Comparison of ENCODE assay signal across 12 cellular contexts in genomic region chr15:69082041-69082502, GRCh38.
DNase-seq lines count a peak whose midpoint lies in the region; ATAC-seq and TF ChIP-seq lines count a peak whose summit lies in the region.
"Had no signal": no experiment of that assay in that cellular context is flagged by ENCODE, and none has a peak within 500 bp of the region (broad histone marks: within the 10 kb centered on the region; RNA-seq: fewer than 3 reads in every experiment).

No MANE protein-coding gene starts in this region.

- H3K36me3 Mint-ChIP-seq in nephron (ENCODE audit: low read depth): no peaks in the 10 kb centered on the region
- no peaks in the 10 kb centered on the region for H3K36me3 Mint-ChIP-seq in activated CD4-positive, alpha-beta memory T cell treated with anti-CD3 and anti-CD28 coated beads, Interleukin-2, amount 10 ng/mL, durations not matched to agents 7 days and 5 days (ENCODE audit: low read depth)

- H3K4me3 Mint-ChIP-seq in nephron: peak overlapping the region in 2 of 3 experiments; percentile 9 to 25
- no peak overlapping the region for H3K4me3 Mint-ChIP-seq in activated CD4-positive, alpha-beta memory T cell treated with anti-CD3 and anti-CD28 coated beads, Interleukin-2, amount 10 ng/mL, durations not matched to agents 7 days and 5 days
- H3K4me3 Mint-ChIP-seq: stimulated activated naive CD8-positive, alpha-beta T cell treated with anti-CD3 and anti-CD28 coated beads, Interleukin-15, Interleukin-2, amounts not matched to agents 100 ng/mL and 50 ng/mL, for 24 hours had no signal

- TF ChIP-seq CTCF in fibroblast of lung (conservative IDR thresholded peaks at IDR 0.05 in 1 of 2, IDR thresholded peaks at IDR 0.05 in 1 of 2; ENCODE audit: low read depth in 1 of 2, low read length in 2 of 2): no peak
- no peak for TF ChIP-seq CTCF in nephron (IDR thresholded peaks at IDR 0.05; ENCODE audit: unreplicated experiment in 3 of 3)

- peaks cover 67% of the 10 kb centered on the region for H3K4me1 Mint-ChIP-seq in nephron
- peaks cover 36% of the 10 kb centered on the region for H3K4me1 Mint-ChIP-seq in activated CD4-positive, alpha-beta memory T cell treated with anti-CD3 and anti-CD28 coated beads, Interleukin-2, amount 10 ng/mL, durations not matched to agents 7 days and 5 days

- H3K4me2 ChIP-seq in fibroblast of lung (ENCODE audit: extremely low read depth, insufficient read depth, low read length): peak overlapping the region; percentile 40

- H3K9ac ChIP-seq in fibroblast of lung (ENCODE audit: insufficient read depth, low read length): no peak overlapping the region

- H3K9me3 ChIP-seq in fibroblast of lung (ENCODE audit: control insufficient read depth, insufficient read depth, low read depth, low read length): no peaks in the 10 kb centered on the region

- in situ Hi-C loops in G401 (cut with HindIII; ENCODE audit: low sequenced_read_pairs): no loop called here

- H4K20me1 ChIP-seq in fibroblast of lung (ENCODE audit: control insufficient read depth, extremely low read depth, insufficient read depth, low read length): no peaks in the 10 kb centered on the region

- POLR2A ChIA-PET in activated CD4-positive, alpha-beta memory T cell treated with anti-CD3 and anti-CD28 coated beads, Interleukin-2, amount 10 ng/mL, durations not matched to agents 7 days and 5 days (lab: Charles Lee): no interaction called here

- no peaks in the 10 kb centered on the region for H3K9me3 Mint-ChIP-seq in nephron
- H3K9me3 Mint-ChIP-seq in activated CD4-positive, alpha-beta memory T cell treated with anti-CD3 and anti-CD28 coated beads, Interleukin-2, amount 10 ng/mL, durations not matched to agents 7 days and 5 days: no peaks in the 10 kb centered on the region
- H3K9me3 Mint-ChIP-seq: stimulated activated naive CD8-positive, alpha-beta T cell treated with anti-CD3 and anti-CD28 coated beads, Interleukin-15, Interleukin-2, amounts not matched to agents 100 ng/mL and 50 ng/mL, for 24 hours had no signal

- no peaks in the 10 kb centered on the region for H3K36me3 ChIP-seq in fibroblast of lung (ENCODE audit: control insufficient read depth, insufficient read depth, low read length)

- H3K27ac ChIP-seq in fibroblast of lung (ENCODE audit: insufficient read depth, low read length): no peak overlapping the region
- H3K27ac ChIP-seq: VCaP had no signal

- peak overlapping the region; percentile 62 to 86 (median 86) for H3K27ac Mint-ChIP-seq in nephron
- no peak overlapping the region for H3K27ac Mint-ChIP-seq in activated CD4-positive, alpha-beta memory T cell treated with anti-CD3 and anti-CD28 coated beads, Interleukin-2, amount 10 ng/mL, durations not matched to agents 7 days and 5 days
- H3K27ac Mint-ChIP-seq: stimulated activated naive CD8-positive, alpha-beta T cell treated with anti-CD3 and anti-CD28 coated beads, Interleukin-15, Interleukin-2, amounts not matched to agents 100 ng/mL and 50 ng/mL, for 24 hours had no signal

- peak; percentile 85 for ATAC-seq in Right ventricle myocardium inferior
- ATAC-seq in HG02610 (IDR thresholded peaks at IDR 0.05; ENCODE audit: unreplicated experiment): no peak

- no peak overlapping the region for H3K4me3 ChIP-seq in fibroblast of lung (replicated peaks in 1 of 4; ENCODE audit: control extremely low read depth in 1 of 4, insufficient read depth in 1 of 4, low read depth in 3 of 4, low read length in 4 of 4)

- no peaks in the 10 kb centered on the region for H3K79me2 ChIP-seq in fibroblast of lung (ENCODE audit: control insufficient read depth, insufficient read depth, low read length)

- H3K27me3 Mint-ChIP-seq in nephron (ENCODE audit: low read depth): peaks cover 17% of the 10 kb centered on the region
- peaks cover 13% of the 10 kb centered on the region for H3K27me3 Mint-ChIP-seq in activated CD4-positive, alpha-beta memory T cell treated with anti-CD3 and anti-CD28 coated beads, Interleukin-2, amount 10 ng/mL, durations not matched to agents 7 days and 5 days

- CTCF ChIA-PET in activated CD4-positive, alpha-beta memory T cell treated with anti-CD3 and anti-CD28 coated beads, Interleukin-2, amount 10 ng/mL, durations not matched to agents 7 days and 5 days (lab: Charles Lee): interaction anchor here (0.6 kb wide), 1 partner anchor 144 kb away, joined by 3 read pairs; no protein-coding TSS in a partner anchor

- DNase-seq in Right ventricle myocardium inferior (ENCODE audit: missing footprints) (no peak), cardiac septum (ENCODE audit: low spot score) (no peak), fibroblast of lung (ENCODE audit: low read depth in 2 of 2) (peak; percentile 82 to 91), UCSD-AML1 (lab: John Stamatoyannopoulos, UW; ENCODE audit: unreplicated experiment) (no peak), G401 (ENCODE audit: low spot score) (no peak)
- DNase-seq in activated CD4-positive, alpha-beta memory T cell treated with anti-CD3 and anti-CD28 coated beads, Interleukin-2, amount 10 ng/mL, durations not matched to agents 7 days and 5 days: no peak
- DNase-seq: midbrain, NCI-H1048 had no signal

- H2AFZ ChIP-seq in fibroblast of lung (ENCODE audit: low read length): peak overlapping the region; percentile 19

- peaks cover 10% of the 10 kb centered on the region for H3K4me1 ChIP-seq in fibroblast of lung (ENCODE audit: control insufficient read depth, extremely low read depth, insufficient read depth, low read length)

- peaks cover 17% of the 10 kb centered on the region for H3K27me3 ChIP-seq in fibroblast of lung (ENCODE audit: control insufficient read depth, insufficient read depth, low read length)

- intact Hi-C loops in Right ventricle myocardium inferior (cut with DNase I) (loop anchor here (5.0 kb wide), 1 partner anchor 80 kb away; the partner anchor contains the start of gene GLCE), cardiac septum (cut with DNase I) (no loop called here)

Comparison
In these comparisons a context has a peak if more than half of its experiments do, and no peak if none do; other contexts are left out.
1. DNase-seq: peak in fibroblast of lung (2 of 2); none in Right ventricle myocardium inferior (single experiment), cardiac septum (single experiment), UCSD-AML1 (single experiment), activated CD4-positive, alpha-beta memory T cell treated with anti-CD3 and anti-CD28 coated beads, Interleukin-2, amount 10 ng/mL, durations not matched to agents 7 days and 5 days (single experiment) and G401 (single experiment).